ENCODE assay signal across 16 cellular contexts in the genomic region with DNA sequence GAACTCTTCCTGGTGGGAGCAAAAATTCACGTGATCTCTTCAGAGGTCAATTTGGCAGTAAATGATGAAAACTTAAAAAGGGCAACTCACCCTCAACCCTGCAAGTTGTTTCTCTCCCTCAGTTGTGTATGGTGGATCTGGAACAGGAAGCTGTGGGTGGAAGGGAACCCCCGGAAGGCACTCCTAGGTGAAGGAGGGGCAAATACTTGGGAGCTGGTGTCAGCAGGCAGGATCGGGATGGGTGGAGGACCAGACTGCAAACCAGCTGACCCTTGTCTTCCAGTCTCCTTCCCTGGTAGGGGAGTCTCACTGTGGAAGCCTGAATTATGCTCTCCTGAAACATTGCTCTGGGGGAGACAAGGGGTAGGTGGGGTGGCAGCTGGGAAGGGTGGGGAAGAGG. TPM values are rescaled to one million over a fixed set of nuclear protein-coding genes. Genes with fewer than 3 reads are reported as not detected.
DNase-seq lines count a peak whose midpoint lies in the region; ATAC-seq and TF ChIP-seq lines count a peak whose summit lies in the region.
"Had no signal": no experiment of that assay in that cellular context is flagged by ENCODE, and none has a peak within 500 bp of the region (broad histone marks: within the 10 kb centered on the region; RNA-seq: fewer than 3 reads in every experiment).

No MANE protein-coding gene starts in this region.

- peaks cover 0 to 6% (median 2%) of the 10 kb centered on the region in 3 donors for H3K27me3 ChIP-seq in psoas muscle (ENCODE audit: insufficient read depth in 3 of 3, low read length in 2 of 3)
- H3K27me3 ChIP-seq: upper lobe of left lung had no signal

- no peak for ATAC-seq in activated CD4-positive, alpha-beta T cell treated with anti-CD3 and anti-CD28 coated beads for 36 hours
- ATAC-seq in psoas muscle = peak in 3 of 4 donors; percentile 32 to 64 (median 37)
- no peak for ATAC-seq in HG03571 (IDR thresholded peaks at IDR 0.05; ENCODE audit: unreplicated experiment)

- H3K4me1 Mint-ChIP-seq in activated CD4-positive, alpha-beta T cell treated with anti-CD3 and anti-CD28 coated beads for 36 hours = peaks cover 25% of the 10 kb centered on the region
- H3K4me1 Mint-ChIP-seq in activated T-helper 1 cell treated with anti-CD3 and anti-CD28 coated beads, Interleukin-12 subunit alpha, Interleukin-12 subunit beta, Interleukin-2, Interleukin-4 antibody, amounts not matched to agents 30 ng/mL and 10 ng/mL and 1 ng/mL, durations not matched to agents 14 hours and 24 hours and 36 hours (ENCODE audit: low read depth) = peaks cover 18% of the 10 kb centered on the region

- H3K36me3 ChIP-seq in psoas muscle (ENCODE audit: insufficient read depth in 1 of 2, low read depth in 1 of 2) = no peaks in the 10 kb centered on the region
- H3K36me3 ChIP-seq: upper lobe of left lung had no signal

- 26 to 59% (median 55%) methylated on average over 3 of the region's 3 CpGs for WGBS in psoas muscle, 3 donors

- H3K4me3 Mint-ChIP-seq in activated CD4-positive, alpha-beta T cell treated with anti-CD3 and anti-CD28 coated beads for 36 hours = peak overlapping the region; percentile 25
- H3K4me3 Mint-ChIP-seq in activated T-helper 1 cell treated with anti-CD3 and anti-CD28 coated beads, Interleukin-12 subunit alpha, Interleukin-12 subunit beta, Interleukin-2, Interleukin-4 antibody, amounts not matched to agents 30 ng/mL and 10 ng/mL and 1 ng/mL, durations not matched to agents 14 hours and 24 hours and 36 hours = peak overlapping the region; percentile 48
- H3K4me3 Mint-ChIP-seq: activated CD8-positive, alpha-beta T cell treated with anti-CD3 and anti-CD28 coated beads for 36 hours; activated naive CD8-positive, alpha-beta T cell had no signal

- peaks cover 3% of the 10 kb centered on the region for H3K9me3 ChIP-seq in psoas muscle

- intact Hi-C loops in activated CD4-positive, alpha-beta T cell treated with anti-CD3 and anti-CD28 coated beads for 36 hours (cut with DNase I, micrococcal nuclease) = loop anchor here in 1 of 2 experiments (10.0 kb wide), 1 partner anchor 258 kb away; no protein-coding TSS in a partner anchor
- intact Hi-C loops in activated T-helper 1 cell treated with anti-CD3 and anti-CD28 coated beads, Interleukin-12 subunit alpha, Interleukin-12 subunit beta, Interleukin-2, Interleukin-4 antibody, amounts not matched to agents 30 ng/mL and 10 ng/mL and 1 ng/mL, durations not matched to agents 14 hours and 24 hours and 36 hours (cut with micrococcal nuclease) = no loop called here
- intact Hi-C loops in psoas muscle (cut with DNase I) = no loop called here

- no peak for DNase-seq in activated CD4-positive, alpha-beta T cell treated with anti-CD3 and anti-CD28 coated beads for 36 hours
- DNase-seq in activated CD4-positive, alpha-beta T cell treated with anti-CD3 and anti-CD28 coated beads, Interleukin-2, amount 50 U/mL, for 48 hours = no peak
- peak; percentile 88 for DNase-seq in HT1080 (ENCODE audit: low read depth)
- DNase-seq in activated T-helper 1 cell treated with anti-CD3 and anti-CD28 coated beads, Interleukin-12 subunit alpha, Interleukin-12 subunit beta, Interleukin-2, Interleukin-4 antibody, amounts not matched to agents 30 ng/mL and 10 ng/mL and 1 ng/mL, durations not matched to agents 14 hours and 24 hours and 36 hours (ENCODE audit: low spot score) = no peak
- no peak for DNase-seq in psoas muscle
- DNase-seq in stimulated activated naive CD4-positive, alpha-beta T cell treated with Interleukin-2 at 50 U/mL for 16 hours (lab: John Stamatoyannopoulos, UW) = no peak
- no peak for DNase-seq in cortex of kidney (lab: John Stamatoyannopoulos, UW)
- DNase-seq: DMS79 had no signal

- H3K4me3 ChIP-seq in psoas muscle = no peak overlapping the region

- peaks cover 12% of the 10 kb centered on the region for H3K27me3 Mint-ChIP-seq in activated CD4-positive, alpha-beta T cell treated with anti-CD3 and anti-CD28 coated beads for 36 hours
- peaks cover 6% of the 10 kb centered on the region for H3K27me3 Mint-ChIP-seq in activated T-helper 1 cell treated with anti-CD3 and anti-CD28 coated beads, Interleukin-12 subunit alpha, Interleukin-12 subunit beta, Interleukin-2, Interleukin-4 antibody, amounts not matched to agents 30 ng/mL and 10 ng/mL and 1 ng/mL, durations not matched to agents 14 hours and 24 hours and 36 hours (ENCODE audit: insufficient read depth)

- H3K9me3 Mint-ChIP-seq in activated CD4-positive, alpha-beta T cell treated with anti-CD3 and anti-CD28 coated beads for 36 hours (ENCODE audit: low read depth) = peaks cover 14% of the 10 kb centered on the region
- peaks cover 24% of the 10 kb centered on the region for H3K9me3 Mint-ChIP-seq in activated T-helper 1 cell treated with anti-CD3 and anti-CD28 coated beads, Interleukin-12 subunit alpha, Interleukin-12 subunit beta, Interleukin-2, Interleukin-4 antibody, amounts not matched to agents 30 ng/mL and 10 ng/mL and 1 ng/mL, durations not matched to agents 14 hours and 24 hours and 36 hours

- POLR2A ChIA-PET in activated CD4-positive, alpha-beta T cell treated with anti-CD3 and anti-CD28 coated beads for 36 hours (lab: Charles Lee) = no interaction called here

- CTCF ChIA-PET in activated CD4-positive, alpha-beta T cell treated with anti-CD3 and anti-CD28 coated beads for 36 hours (lab: Charles Lee) = interaction anchor here (0.5 kb wide), 1 partner anchor 327 kb away, joined by 4 read pairs; no protein-coding TSS in a partner anchor

- H3K36me3 Mint-ChIP-seq in activated CD4-positive, alpha-beta T cell treated with anti-CD3 and anti-CD28 coated beads for 36 hours (ENCODE audit: low read depth) = no peaks in the 10 kb centered on the region
- peaks cover 4% of the 10 kb centered on the region for H3K36me3 Mint-ChIP-seq in activated T-helper 1 cell treated with anti-CD3 and anti-CD28 coated beads, Interleukin-12 subunit alpha, Interleukin-12 subunit beta, Interleukin-2, Interleukin-4 antibody, amounts not matched to agents 30 ng/mL and 10 ng/mL and 1 ng/mL, durations not matched to agents 14 hours and 24 hours and 36 hours (ENCODE audit: low read depth)

- TF ChIP-seq CTCF in psoas muscle (IDR thresholded peaks at IDR 0.05) = no peak

- peak overlapping the region; percentile 44 for H3K27ac Mint-ChIP-seq in activated CD4-positive, alpha-beta T cell treated with anti-CD3 and anti-CD28 coated beads for 36 hours
- no peak overlapping the region for H3K27ac Mint-ChIP-seq in activated T-helper 1 cell treated with anti-CD3 and anti-CD28 coated beads, Interleukin-12 subunit alpha, Interleukin-12 subunit beta, Interleukin-2, Interleukin-4 antibody, amounts not matched to agents 30 ng/mL and 10 ng/mL and 1 ng/mL, durations not matched to agents 14 hours and 24 hours and 36 hours
- H3K27ac Mint-ChIP-seq: activated CD8-positive, alpha-beta T cell treated with anti-CD3 and anti-CD28 coated beads for 36 hours; activated naive CD8-positive, alpha-beta T cell had no signal

- no peak overlapping the region for H3K27ac ChIP-seq in psoas muscle

- no peaks in the 10 kb centered on the region for H3K4me1 ChIP-seq in psoas muscle

RNA-seq across cellular contexts. Expression of gene PRR23E, which starts 33.5 kb away (rescaled TPM):
- total RNA-seq in activated CD4-positive, alpha-beta T cell treated with anti-CD3 and anti-CD28 coated beads for 36 hours = not detected
- total RNA-seq in HT1080 (2014; rRNA removed; shearing (Covaris generic)) = not detected in 2 replicates
- polyA plus RNA-seq in HT1080 (2015; cell fraction: cytosol; rRNA removed) = not detected in 2 replicates
- polyA plus RNA-seq in HT1080 (2015; cell fraction: nucleus; rRNA removed) = not detected in 2 replicates
- total RNA-seq in activated T-helper 1 cell treated with anti-CD3 and anti-CD28 coated beads, Interleukin-12 subunit alpha, Interleukin-12 subunit beta, Interleukin-2, Interleukin-4 antibody, amounts not matched to agents 30 ng/mL and 10 ng/mL and 1 ng/mL, durations not matched to agents 14 hours and 24 hours and 36 hours = not detected in 2 replicates
- not detected for total RNA-seq in psoas muscle
- not detected for polyA plus RNA-seq in psoas muscle
- total RNA-seq: activated CD8-positive, alpha-beta T cell treated with anti-CD3 and anti-CD28 coated beads for 36 hours; LHCN-M2; mononuclear cell; OCI-LY7; T-helper 1 cell treated with Interleukin-12 subunit alpha and Interleukin-12 subunit beta and Interleukin-4 antibody, amounts not matched to agents 30 ng/mL and 1 ng/mL, for 36 hours; upper lobe of left lung had no signal

Comparison
In these comparisons a context has a peak if more than half of its experiments do, and no peak if none do; other contexts are left out.
1. ATAC-seq: peak in psoas muscle (3 of 4); none in activated CD4-positive, alpha-beta T cell treated with anti-CD3 and anti-CD28 coated beads for 36 hours (single experiment) and HG03571 (single experiment).